ENCODE assay signal across 9 cellular contexts in genomic region chr5:171606414-171607024, GRCh38.
DNase-seq lines count a peak whose midpoint lies in the region; ATAC-seq, FAIRE-seq and TF ChIP-seq lines count a peak whose summit lies in the region.
"Had no signal": no experiment of that assay in that cellular context is flagged by ENCODE, and none has a peak within 500 bp of the region (broad histone marks: within the 10 kb centered on the region; RNA-seq: fewer than 3 reads in every experiment).

No MANE protein-coding gene starts in this region.

- H3K27me3 ChIP-seq in bronchial epithelial cell (ENCODE audit: control insufficient read depth, insufficient read depth, low read length) = no peaks in the 10 kb centered on the region
- H3K27me3 ChIP-seq: Peyer's patch had no signal

- TF ChIP-seq CTCF in bronchial epithelial cell (IDR thresholded peaks at IDR 0.05; ENCODE audit: insufficient read depth, low read length, severe bottlenecking) = peak; percentile 42
- TF ChIP-seq CTCF in progenitor cell of endocrine pancreas (IDR thresholded peaks at IDR 0.05; ENCODE audit: unreplicated experiment) = peak; percentile 27

- peaks cover 31% of the 10 kb centered on the region for H3K27me3 Mint-ChIP-seq in progenitor cell of endocrine pancreas
- peaks cover 55% of the 10 kb centered on the region for H3K27me3 Mint-ChIP-seq in stimulated activated memory B cell treated with anti-CD40 and anti-IgM and Interleukin-4, amounts not matched to agents 10 μg/mL and 1 μg/mL and 100 μg/mL, for 72 hours

- no peak for ATAC-seq in stimulated activated memory B cell treated with anti-CD40 and anti-IgM and Interleukin-4, amounts not matched to agents 10 μg/mL and 1 μg/mL and 100 μg/mL, for 72 hours
- ATAC-seq in HG03175 (IDR thresholded peaks at IDR 0.05; ENCODE audit: unreplicated experiment) = no peak

- peak; percentile 31 for DNase-seq in NCI-H748 (lab: John Stamatoyannopoulos, UW; ENCODE audit: unreplicated experiment)
- DNase-seq in NCI-H748 treated with DMSO at 0.1 percent for 48 hours (lab: John Stamatoyannopoulos, UW) = no peak
- peak; percentile 51 for DNase-seq in LoVo (ENCODE audit: low spot score)
- DNase-seq in bronchial epithelial cell (ENCODE audit: low read depth) = peak; percentile 17
- DNase-seq in progenitor cell of endocrine pancreas (ENCODE audit: low spot score, unreplicated experiment) = no peak
- DNase-seq in NCI-H524 treated with DMSO at 0.1 percent for 48 hours (lab: John Stamatoyannopoulos, UW) = no peak
- DNase-seq: Peyer's patch had no signal

- H3K36me3 Mint-ChIP-seq in progenitor cell of endocrine pancreas (ENCODE audit: insufficient read depth) = no peaks in the 10 kb centered on the region
- H3K36me3 Mint-ChIP-seq in stimulated activated memory B cell treated with anti-CD40 and anti-IgM and Interleukin-4, amounts not matched to agents 10 μg/mL and 1 μg/mL and 100 μg/mL, for 72 hours = no peaks in the 10 kb centered on the region

- no peak for FAIRE-seq in bronchial epithelial cell (lab: Jason Lieb, UNC)

- H3K9me3 Mint-ChIP-seq in progenitor cell of endocrine pancreas (ENCODE audit: low read depth) = peaks cover 15% of the 10 kb centered on the region
- H3K9me3 Mint-ChIP-seq in stimulated activated memory B cell treated with anti-CD40 and anti-IgM and Interleukin-4, amounts not matched to agents 10 μg/mL and 1 μg/mL and 100 μg/mL, for 72 hours = peaks cover 14% of the 10 kb centered on the region

- no peak overlapping the region for H3K4me3 ChIP-seq in bronchial epithelial cell (ENCODE audit: low read depth, low read length)
- H3K4me3 ChIP-seq: Peyer's patch had no signal

- peaks cover 5% of the 10 kb centered on the region for H3K4me1 Mint-ChIP-seq in progenitor cell of endocrine pancreas (ENCODE audit: low read depth)
- no peaks in the 10 kb centered on the region for H3K4me1 Mint-ChIP-seq in stimulated activated memory B cell treated with anti-CD40 and anti-IgM and Interleukin-4, amounts not matched to agents 10 μg/mL and 1 μg/mL and 100 μg/mL, for 72 hours

- H3K36me3 ChIP-seq in bronchial epithelial cell (ENCODE audit: control insufficient read depth, insufficient read depth, low read length) = no peaks in the 10 kb centered on the region
- H3K36me3 ChIP-seq: Peyer's patch had no signal

- no peak overlapping the region for H3K4me3 Mint-ChIP-seq in progenitor cell of endocrine pancreas (ENCODE audit: low read depth)
- H3K4me3 Mint-ChIP-seq in stimulated activated memory B cell treated with anti-CD40 and anti-IgM and Interleukin-4, amounts not matched to agents 10 μg/mL and 1 μg/mL and 100 μg/mL, for 72 hours = no peak overlapping the region

- no peak overlapping the region for H3K27ac Mint-ChIP-seq in progenitor cell of endocrine pancreas
- no peak overlapping the region for H3K27ac Mint-ChIP-seq in stimulated activated memory B cell treated with anti-CD40 and anti-IgM and Interleukin-4, amounts not matched to agents 10 μg/mL and 1 μg/mL and 100 μg/mL, for 72 hours

Comparison
In these comparisons a context has a peak if more than half of its experiments do, and no peak if none do; other contexts are left out.
1. DNase-seq: peak in NCI-H748 (single experiment), LoVo (single experiment) and bronchial epithelial cell (single experiment); none in NCI-H748 treated with DMSO at 0.1 percent for 48 hours (single experiment), progenitor cell of endocrine pancreas (single experiment) and NCI-H524 treated with DMSO at 0.1 percent for 48 hours (single experiment).